19 cellular contexts compared by ENCODE assay signal in genomic region chr5:2985718-2986117, GRCh38.
"Had no signal": no experiment of that assay in that cellular context is flagged by ENCODE, and none has a peak within 500 bp of the region (broad histone marks: within the 10 kb centered on the region; RNA-seq: fewer than 3 reads in every experiment).

No MANE protein-coding gene starts in this region.

- H3K27me3 Mint-ChIP-seq: T-cell had no signal

- H3K4me3 ChIP-seq: MG63 had no signal

- H3K36me3 ChIP-seq: MG63 had no signal

- H3K27ac Mint-ChIP-seq: T-cell; T-helper 1 cell treated with Interleukin-12 subunit alpha and Interleukin-12 subunit beta and Interleukin-4 antibody, amounts not matched to agents 30 μg/mL and 1 μg/mL, for 36 hours had no signal

- H3K9me3 ChIP-seq: MG63, SK-N-SH had no signal

- H3K4me1 Mint-ChIP-seq: T-cell had no signal

- DNase-seq: IMR-90, Karpas-422, KG1, MG63, NCI-H1092 treated with DMSO at 0.1 percent for 48 hours, NCI-H1436, NCI-H1930, NCI-H2081, NCI-H2227 treated with DMSO at 0.1 percent for 48 hours, NCI-H526 treated with DMSO at 0.1 percent for 48 hours, NCI-H774, Right ventricle myocardium superior, RPMI8226, SIG-M5, SK-N-SH, SW 1271, T-cell had no signal

- H3K27me3 ChIP-seq: MG63 had no signal

- H3K4me3 Mint-ChIP-seq: T-cell; T-helper 1 cell treated with Interleukin-12 subunit alpha and Interleukin-12 subunit beta and Interleukin-4 antibody, amounts not matched to agents 30 μg/mL and 1 μg/mL, for 36 hours had no signal

- H3K36me3 Mint-ChIP-seq: T-cell had no signal

- ATAC-seq: HepG2, T-cell had no signal
